ENCODE assay signal across 27 cellular contexts in the genomic region with DNA sequence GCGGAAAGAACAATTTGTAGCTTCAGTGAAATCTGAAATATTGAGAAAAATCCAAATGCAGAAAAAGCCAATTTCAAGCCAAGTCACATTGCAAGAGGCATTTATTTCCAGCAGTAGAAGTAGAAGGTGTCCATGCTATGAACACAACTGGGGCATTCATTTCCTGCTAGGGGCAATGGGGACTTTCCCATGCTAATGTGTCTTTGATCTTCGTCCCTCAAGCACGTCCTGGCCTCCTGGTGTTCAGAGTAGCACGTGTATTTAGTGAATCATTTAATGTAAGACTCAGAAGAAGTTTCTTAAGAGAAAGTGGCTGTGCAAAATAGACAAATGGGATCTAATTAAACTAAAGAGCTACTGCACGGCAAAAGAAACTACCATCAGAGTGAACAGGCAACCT.
DNase-seq lines count a peak whose midpoint lies in the region; ATAC-seq, FAIRE-seq and TF ChIP-seq lines count a peak whose summit lies in the region.
"Had no signal": no experiment of that assay in that cellular context is flagged by ENCODE, and none has a peak within 500 bp of the region (broad histone marks: within the 10 kb centered on the region; RNA-seq: fewer than 3 reads in every experiment).

No MANE protein-coding gene starts in this region.

- CTCF ChIA-PET in GM12878 (lab: Yijun Ruan, JAX) (no interaction called here), HepG2 (lab: Yijun Ruan, JAX; ENCODE audit: low intra/inter-chr PET ratio, low total read pairs) (no interaction called here)

- intact Hi-C loops in GM12878 (cut with micrococcal nuclease; ENCODE audit: unreplicated experiment) (loop anchor here (5.0 to 10.0 kb wide), 2 partner anchors 1377 to 1480 kb away; no protein-coding TSS in a partner anchor), HepG2 (cut with micrococcal nuclease; ENCODE audit: unreplicated experiment) (no loop called here)

- H2AFZ ChIP-seq in GM12878 (ENCODE audit: control insufficient read depth, low read depth, low read length): no peak overlapping the region
- no peak overlapping the region for H2AFZ ChIP-seq in HepG2 (ENCODE audit: low read length)
- H2AFZ ChIP-seq: GM23248, hepatocyte had no signal

- H3K27me3 ChIP-seq in DOHH2 (ENCODE audit: control insufficient read depth, low read length): no peaks in the 10 kb centered on the region
- H3K27me3 ChIP-seq in GM12878 (replicated peaks in 1 of 2; ENCODE audit: control insufficient read depth in 2 of 2, insufficient read depth in 2 of 2, low read length in 1 of 2): no peaks in the 10 kb centered on the region
- H3K27me3 ChIP-seq in HepG2 (ENCODE audit: control insufficient read depth in 1 of 2, insufficient read depth in 2 of 2, low read length in 2 of 2): no peaks in the 10 kb centered on the region; a peak in 1 of 5 replicates
- H3K27me3 ChIP-seq: hepatocyte had no signal

- H3K9me3 Mint-ChIP-seq in chondrocyte (ENCODE audit: low read depth): peaks cover 28% of the 10 kb centered on the region
- H3K9me3 Mint-ChIP-seq: activated CD4-positive, alpha-beta T cell treated with anti-CD3 and anti-CD28 coated beads, Interleukin-2, amount 10 ng/mL, durations not matched to agents 24 days and 14 days; activated naive CD4-positive, alpha-beta T cell treated with anti-CD3 and anti-CD28 coated beads for 36 hours; natural killer cell treated with Interleukin-12 subunit alpha and Interleukin-12 subunit beta and Interleukin-15 and Interleukin-18, amount 100 ng/mL, for 72 hours had no signal

- FAIRE-seq in GM12878 (lab: Jason Lieb, UNC) (no peak), HepG2 (lab: Jason Lieb, UNC) (no peak)
- FAIRE-seq: astrocyte, endometrium, G401.6, GM12891, keratinocyte, RCC 7860, TTC549 had no signal

- no peaks in the 10 kb centered on the region for H3K27me3 Mint-ChIP-seq in chondrocyte (ENCODE audit: low read depth)
- H3K27me3 Mint-ChIP-seq: activated CD4-positive, alpha-beta T cell treated with anti-CD3 and anti-CD28 coated beads, Interleukin-2, amount 10 ng/mL, durations not matched to agents 24 days and 14 days had no signal

- H3K9me2 ChIP-seq in DOHH2 (replicated peaks; ENCODE audit: control insufficient read depth, low read length): no peaks in the 10 kb centered on the region
- H3K9me2 ChIP-seq: SK-N-SH had no signal

- no peak overlapping the region for H3K27ac ChIP-seq in DOHH2 (ENCODE audit: low read depth, low read length)
- no peak overlapping the region for H3K27ac ChIP-seq in GM12878 (ENCODE audit: control insufficient read depth, insufficient read depth)
- H3K27ac ChIP-seq in HepG2 (ENCODE audit: extremely low read length, insufficient read depth, low read length): no peak overlapping the region
- H3K27ac ChIP-seq: GM23248, hepatocyte, HL-60 had no signal

- no peak overlapping the region for H3K27ac Mint-ChIP-seq in chondrocyte (ENCODE audit: unreplicated experiment)
- H3K27ac Mint-ChIP-seq: activated CD4-positive, alpha-beta T cell treated with anti-CD3 and anti-CD28 coated beads, Interleukin-2, amount 10 ng/mL, durations not matched to agents 24 days and 14 days; activated naive CD4-positive, alpha-beta T cell treated with anti-CD3 and anti-CD28 coated beads for 36 hours; natural killer cell treated with Interleukin-12 subunit alpha and Interleukin-12 subunit beta and Interleukin-15 and Interleukin-18, amount 100 ng/mL, for 72 hours had no signal

- H3K36me3 Mint-ChIP-seq in chondrocyte (ENCODE audit: low read depth): no peaks in the 10 kb centered on the region
- H3K36me3 Mint-ChIP-seq: natural killer cell treated with Interleukin-12 subunit alpha and Interleukin-12 subunit beta and Interleukin-15 and Interleukin-18, amount 100 ng/mL, for 72 hours had no signal

- no peaks in the 10 kb centered on the region for H3K4me1 Mint-ChIP-seq in chondrocyte (ENCODE audit: low read depth)
- H3K4me1 Mint-ChIP-seq: activated CD4-positive, alpha-beta T cell treated with anti-CD3 and anti-CD28 coated beads, Interleukin-2, amount 10 ng/mL, durations not matched to agents 24 days and 14 days had no signal

- H3K4me1 ChIP-seq in DOHH2 (ENCODE audit: control insufficient read depth, low read length) (peaks cover 15% of the 10 kb centered on the region), GM12878 (ENCODE audit: control insufficient read depth, insufficient read depth, low read length) (no peaks in the 10 kb centered on the region), HepG2 (ENCODE audit: insufficient read depth, low read length) (no peaks in the 10 kb centered on the region)

- H3K4me3 Mint-ChIP-seq in chondrocyte (ENCODE audit: unreplicated experiment): no peak overlapping the region
- H3K4me3 Mint-ChIP-seq: activated CD4-positive, alpha-beta T cell treated with anti-CD3 and anti-CD28 coated beads, Interleukin-2, amount 10 ng/mL, durations not matched to agents 24 days and 14 days; activated naive CD4-positive, alpha-beta T cell treated with anti-CD3 and anti-CD28 coated beads for 36 hours; natural killer cell treated with Interleukin-12 subunit alpha and Interleukin-12 subunit beta and Interleukin-15 and Interleukin-18, amount 100 ng/mL, for 72 hours had no signal

- ATAC-seq in GM21423 (IDR thresholded peaks at IDR 0.05; ENCODE audit: unreplicated experiment): peak; percentile 68
- ATAC-seq in HG03159 (IDR thresholded peaks at IDR 0.05; ENCODE audit: unreplicated experiment): peak; percentile 63
- peak; percentile 77 for ATAC-seq in GM12878
- ATAC-seq in HepG2: no peak
- no peak for ATAC-seq in GM21390 (IDR thresholded peaks at IDR 0.05; ENCODE audit: unreplicated experiment)

- 12% methylated on average over 5 of the region's 5 CpGs for WGBS in GM12878 (ENCODE audit: insufficient coverage, insufficient replicate concordance, low lambda C conversion rate, missing lambda C conversion rate)
- 3% methylated on average over 5 of the region's 5 CpGs for WGBS in HepG2 (ENCODE audit: low lambda C conversion rate)

- no peak for TF ChIP-seq EP300 in GM12878 (IDR thresholded peaks at IDR 0.05; ENCODE audit: borderline replicate concordance in 1 of 2, control insufficient read depth in 1 of 2, low read depth in 2 of 2, low read length in 2 of 2)
- TF ChIP-seq EP300 in HepG2 (IDR thresholded peaks at IDR 0.05; ENCODE audit: low read depth in 2 of 2, low read length in 2 of 2): no peak
- TF ChIP-seq EP300 in HepG2 (CRISPR knock-in tag; IDR thresholded peaks at IDR 0.05; ENCODE audit: borderline replicate concordance): no peak

- H3K36me3 ChIP-seq in DOHH2 (ENCODE audit: control insufficient read depth, low read length) (no peaks in the 10 kb centered on the region), GM12878 (ENCODE audit: control insufficient read depth in 2 of 2, insufficient read depth in 2 of 2, low read length in 1 of 2) (no peaks in the 10 kb centered on the region), HepG2 (replicated peaks in 1 of 2; ENCODE audit: control insufficient read depth in 1 of 2, insufficient read depth in 2 of 2, low read length in 2 of 2) (no peaks in the 10 kb centered on the region)

- POLR2A ChIA-PET in GM12878 (lab: Charles Lee) (no interaction called here), HepG2 (lab: Yijun Ruan, JAX) (no interaction called here)

- H3K9me3 ChIP-seq in DOHH2 (ENCODE audit: control insufficient read depth, insufficient read depth, low read length) (no peaks in the 10 kb centered on the region), GM12878 (replicated peaks; ENCODE audit: control insufficient read depth, insufficient read depth, low read length) (no peaks in the 10 kb centered on the region), HepG2 (ENCODE audit: low read length) (no peaks in the 10 kb centered on the region)
- H3K9me3 ChIP-seq: SK-N-SH had no signal

- in situ Hi-C loops in GM12878 (cut with MboI): no loop called here
- in situ Hi-C loops in HepG2 (cut with HindIII; ENCODE audit: extremely low pct_ligation_motif_present, low pct_unique_long_range_greater_than_20kb): no loop called here

- RAD21 ChIA-PET in GM12878 (lab: Charles Lee; ENCODE audit: unreplicated experiment): no interaction called here

- peak overlapping the region; percentile 15; the same call in 1 of the 2 replicates for H3K4me3 ChIP-seq in DOHH2 (ENCODE audit: low read length)
- no peak overlapping the region for H3K4me3 ChIP-seq in GM12878
- no peak overlapping the region for H3K4me3 ChIP-seq in HepG2 (replicated peaks in 1 of 3; ENCODE audit: insufficient read depth in 1 of 3, low read depth in 2 of 3, low read length in 3 of 3)
- H3K4me3 ChIP-seq: GM23248, hepatocyte had no signal

- H4K20me1 ChIP-seq in DOHH2 (ENCODE audit: control insufficient read depth, insufficient read depth, low read depth, low read length): no peaks in the 10 kb centered on the region
- H4K20me1 ChIP-seq in GM12878 (ENCODE audit: control insufficient read depth, insufficient read depth): no peaks in the 10 kb centered on the region
- H4K20me1 ChIP-seq in HepG2 (ENCODE audit: insufficient read depth, low read length): no peaks in the 10 kb centered on the region

- SMC1A ChIA-PET in GM12878 (lab: Charles Lee; ENCODE audit: uncharacterized antibody, unreplicated experiment): no interaction called here

- no peak overlapping the region for H3K9ac ChIP-seq in GM12878 (ENCODE audit: control insufficient read depth, insufficient read depth, low read length)
- no peak overlapping the region for H3K9ac ChIP-seq in HepG2 (ENCODE audit: insufficient read depth, low read depth, low read length)
- H3K9ac ChIP-seq: GM23248, SK-N-SH had no signal

- no peak for TF ChIP-seq RAD21 in GM12878 (IDR thresholded peaks at IDR 0.05; ENCODE audit: insufficient read depth, low read depth, low read length)
- TF ChIP-seq RAD21 in HepG2 (CRISPR knock-in tag; IDR thresholded peaks at IDR 0.05): no peak

- TF ChIP-seq POLR2A in GM12878 (IDR thresholded peaks at IDR 0.05; ENCODE audit: low read depth, low read length) (no peak), HepG2 (IDR thresholded peaks at IDR 0.05; ENCODE audit: insufficient read depth in 1 of 2, low read depth in 2 of 2, low read length in 2 of 2) (no peak)

- H3K79me2 ChIP-seq in DOHH2 (ENCODE audit: control insufficient read depth, low read length) (no peaks in the 10 kb centered on the region), GM12878 (ENCODE audit: control insufficient read depth, insufficient read depth, low read length) (no peaks in the 10 kb centered on the region), HepG2 (ENCODE audit: insufficient read depth, low read length) (no peaks in the 10 kb centered on the region)
- H3K79me2 ChIP-seq: hepatocyte had no signal

- TF ChIP-seq CTCF in DOHH2 (IDR thresholded peaks at IDR 0.05; ENCODE audit: low read depth, low read length, poor library complexity, severe bottlenecking) (no peak), GM12878 (IDR thresholded peaks at IDR 0.05 in 2 of 3, conservative IDR thresholded peaks at IDR 0.05 in 1 of 3; ENCODE audit: control insufficient read depth in 2 of 3, extremely low read depth in 1 of 3, insufficient read depth in 1 of 3, low read depth in 3 of 3, low read length in 3 of 3) (no peak), HepG2 (CRISPR knock-in tag; IDR thresholded peaks at IDR 0.05) (no peak), chondrocyte (IDR thresholded peaks at IDR 0.05) (no peak)

- peak; percentile 31 for DNase-seq in GM12878 (ENCODE audit: low read depth, low spot score)
- no peak for DNase-seq in HepG2 (ENCODE audit: low spot score)
- no peak for DNase-seq in chondrocyte (ENCODE audit: low spot score)
- DNase-seq in NCI-H1417 treated with DMSO at 0.1 percent for 48 hours (lab: John Stamatoyannopoulos, UW): no peak
- DNase-seq: activated CD4-positive, alpha-beta T cell treated with anti-CD3 and anti-CD28 coated beads, Interleukin-2, amount 10 ng/mL, durations not matched to agents 24 days and 14 days; activated naive CD4-positive, alpha-beta T cell treated with anti-CD3 and anti-CD28 coated beads for 36 hours; COR-L47; GM23248; mesendoderm; MV-4-11; NCI-H524 treated with DMSO at 0.1 percent for 48 hours; SK-N-SH; stimulated activated CD4-positive, alpha-beta T cell treated with anti-CD3 and anti-CD28 coated beads, Interleukin-4, amount 100 ng/mL, for 1 hour had no signal

- H3K4me2 ChIP-seq in DOHH2 (ENCODE audit: low read length) (peak overlapping the region; percentile 47), GM12878 (ENCODE audit: control insufficient read depth, insufficient read depth) (no peak overlapping the region), HepG2 (ENCODE audit: low read depth, low read length) (no peak overlapping the region)
- H3K4me2 ChIP-seq: hepatocyte, SK-N-SH had no signal

- no TSS peak for BruUV-seq in GM12878 (replicated peaks; lab: Mats Ljungman, UMichigan)
- no TSS peak for BruUV-seq in HepG2 (replicated peaks; lab: Mats Ljungman, UMichigan)

- no peaks in the 10 kb centered on the region for H3F3A ChIP-seq in DOHH2 (ENCODE audit: control insufficient read depth, insufficient read depth)

Comparison
In these comparisons a context has a peak if more than half of its experiments do, and no peak if none do; other contexts are left out.
1. ATAC-seq: peak in GM21423 (single experiment), HG03159 (single experiment) and GM12878 (single experiment); none in HepG2 (single experiment) and GM21390 (single experiment).